ENCODE assay signal across 17 cellular contexts in the genomic region with DNA sequence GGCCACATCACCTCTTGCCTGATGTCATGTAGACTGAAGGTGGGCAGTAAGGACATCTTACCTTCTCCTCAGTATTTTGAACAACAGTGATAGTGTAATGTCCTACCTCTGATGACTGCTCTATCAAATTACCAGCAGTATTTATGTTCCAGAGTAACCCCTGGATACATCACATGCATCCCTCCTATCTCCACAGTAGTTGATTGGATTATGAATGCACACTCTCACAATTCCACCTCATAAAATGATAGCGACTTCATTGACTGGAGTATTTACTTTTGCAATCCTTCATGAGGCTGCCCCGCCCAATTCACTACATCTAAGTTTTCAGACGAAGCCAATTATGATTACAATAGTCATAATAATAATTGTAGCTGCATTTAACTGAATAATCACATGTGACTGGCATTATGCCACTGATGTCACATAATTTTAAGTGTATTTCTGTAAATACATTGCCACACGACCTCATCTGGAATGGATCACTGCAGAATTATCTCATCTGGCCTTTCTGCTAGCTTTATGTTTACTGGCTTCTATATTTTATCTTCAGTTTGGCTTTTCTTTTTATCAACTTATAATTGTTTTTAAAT.
"Had no signal": no experiment of that assay in that cellular context is flagged by ENCODE, and none has a peak within 500 bp of the region (broad histone marks: within the 10 kb centered on the region; RNA-seq: fewer than 3 reads in every experiment).

No MANE protein-coding gene starts in this region.

- H3K9me3 Mint-ChIP-seq: activated T-cell treated with anti-CD3 and anti-CD28 coated beads, Interleukin-2, amount 50 U/mL, for 72 hours; mesothelial cell of epicardium; nephron progenitor cell; stimulated activated memory B cell treated with anti-CD40 and anti-IgM and Interleukin-4, amounts not matched to agents 10 μg/mL and 1 μg/mL and 100 μg/mL, for 72 hours had no signal

- H3K36me3 Mint-ChIP-seq: mesothelial cell of epicardium; stimulated activated memory B cell treated with anti-CD40 and anti-IgM and Interleukin-4, amounts not matched to agents 10 μg/mL and 1 μg/mL and 100 μg/mL, for 72 hours had no signal

- H3K27ac Mint-ChIP-seq: activated T-cell treated with anti-CD3 and anti-CD28 coated beads, Interleukin-2, amount 50 U/mL, for 72 hours; mesothelial cell of epicardium; nephron progenitor cell; stimulated activated memory B cell treated with anti-CD40 and anti-IgM and Interleukin-4, amounts not matched to agents 10 μg/mL and 1 μg/mL and 100 μg/mL, for 72 hours had no signal

- ATAC-seq: activated T-cell treated with anti-CD3 and anti-CD28 coated beads, Interleukin-2, amount 50 U/mL, for 72 hours; heart right ventricle; left lung; stimulated activated memory B cell treated with anti-CD40 and anti-IgM and Interleukin-4, amounts not matched to agents 10 μg/mL and 1 μg/mL and 100 μg/mL, for 72 hours had no signal

- DNase-seq: activated CD4-positive, alpha-beta T cell treated with anti-CD3 and anti-CD28 coated beads, Interleukin-2, amount 50 U/mL, for 4 hours; activated effector memory CD4-positive, alpha-beta T cell treated with anti-CD3 and anti-CD28 coated beads, Interleukin-2, amount 50 U/mL, for 16 hours; activated naive CD4-positive, alpha-beta T cell treated with anti-CD3 and anti-CD28 coated beads, Interleukin-2, amount 50 U/mL, for 16 hours; activated T-cell treated with anti-CD3 and anti-CD28 coated beads, Interleukin-2, amount 50 U/mL, for 72 hours; effector CD8-positive, alpha-beta T cell; heart right ventricle; left lung; nephron progenitor cell; nucleus accumbens; posterior cingulate gyrus; retina; spleen; stimulated activated CD4-positive, alpha-beta T cell treated with anti-CD3 and anti-CD28 coated beads, Interleukin-4, amount 100 ng/mL, for 4 hours; testis; upper lobe of left lung had no signal
